Comparison of ENCODE assay signal across 12 cellular contexts in genomic region chr15:70867911-70868467, GRCh38. TPM values are rescaled to one million over a fixed set of nuclear protein-coding genes. Genes with fewer than 3 reads are reported as not detected.
DNase-seq lines count a peak whose midpoint lies in the region; ATAC-seq and TF ChIP-seq lines count a peak whose summit lies in the region.
"Had no signal": no experiment of that assay in that cellular context is flagged by ENCODE, and none has a peak within 500 bp of the region (broad histone marks: within the 10 kb centered on the region; RNA-seq: fewer than 3 reads in every experiment).

No MANE protein-coding gene starts in this region.

- no peak for TF ChIP-seq CTCF in fibroblast of villous mesenchyme (IDR thresholded peaks at IDR 0.05; ENCODE audit: insufficient read depth, low read depth, low read length)
- TF ChIP-seq CTCF in osteocyte (IDR thresholded peaks at IDR 0.05), result no peak

- H3K9me3 Mint-ChIP-seq in osteocyte (ENCODE audit: unreplicated experiment), result no peaks in the 10 kb centered on the region
- H3K9me3 Mint-ChIP-seq: activated T-cell treated with anti-CD3 and anti-CD28 coated beads, Interleukin-2, amount 50 U/mL, for 4 hours; stimulated activated memory B cell treated with anti-CD40 and anti-IgM and Interleukin-4, amounts not matched to agents 10 μg/mL and 1 μg/mL and 100 μg/mL, for 72 hours had no signal

- no peaks in the 10 kb centered on the region for H3K27me3 Mint-ChIP-seq in osteocyte (ENCODE audit: unreplicated experiment)

- H3K36me3 Mint-ChIP-seq in osteocyte (ENCODE audit: unreplicated experiment), result no peaks in the 10 kb centered on the region
- H3K36me3 Mint-ChIP-seq: stimulated activated memory B cell treated with anti-CD40 and anti-IgM and Interleukin-4, amounts not matched to agents 10 μg/mL and 1 μg/mL and 100 μg/mL, for 72 hours had no signal

- H3K27ac Mint-ChIP-seq in osteocyte (ENCODE audit: unreplicated experiment), result peak overlapping the region; percentile 92
- H3K27ac Mint-ChIP-seq: stimulated activated memory B cell treated with anti-CD40 and anti-IgM and Interleukin-4, amounts not matched to agents 10 μg/mL and 1 μg/mL and 100 μg/mL, for 72 hours had no signal

- peak overlapping the region; percentile 41 for H3K4me3 Mint-ChIP-seq in osteocyte (ENCODE audit: unreplicated experiment)
- H3K4me3 Mint-ChIP-seq: activated T-cell treated with anti-CD3 and anti-CD28 coated beads, Interleukin-2, amount 50 U/mL, for 4 hours; stimulated activated memory B cell treated with anti-CD40 and anti-IgM and Interleukin-4, amounts not matched to agents 10 μg/mL and 1 μg/mL and 100 μg/mL, for 72 hours had no signal

- H3K4me3 ChIP-seq in fibroblast of villous mesenchyme (ENCODE audit: low read depth, low read length), result no peak overlapping the region

- ATAC-seq in GM18498 (IDR thresholded peaks at IDR 0.05; ENCODE audit: unreplicated experiment), result no peak
- ATAC-seq: activated T-cell treated with anti-CD3 and anti-CD28 coated beads, Interleukin-2, amount 50 U/mL, for 4 hours; stimulated activated memory B cell treated with anti-CD40 and anti-IgM and Interleukin-4, amounts not matched to agents 10 μg/mL and 1 μg/mL and 100 μg/mL, for 72 hours had no signal

- peaks cover 60% of the 10 kb centered on the region for H3K4me1 Mint-ChIP-seq in osteocyte (ENCODE audit: unreplicated experiment)
- H3K4me1 Mint-ChIP-seq: stimulated activated memory B cell treated with anti-CD40 and anti-IgM and Interleukin-4, amounts not matched to agents 10 μg/mL and 1 μg/mL and 100 μg/mL, for 72 hours had no signal

- DNase-seq in AG08396 (ENCODE audit: low spot score) (peak; percentile 27), amniotic epithelial cell (ENCODE audit: low read depth) (peak; percentile 92), fibroblast of villous mesenchyme (ENCODE audit: low read depth) (peak; percentile 89), osteocyte (ENCODE audit: extremely low spot score, unreplicated experiment) (no peak), ACHN (no peak), cortex of kidney (lab: John Stamatoyannopoulos, UW) (no peak)
- DNase-seq in stimulated activated CD4-positive, alpha-beta T cell treated with anti-CD3 and anti-CD28 coated beads, Interleukin-2, amount 100 ng/mL, for 24 hours, result no peak
- DNase-seq: activated T-cell treated with anti-CD3 and anti-CD28 coated beads, Interleukin-2, amount 50 U/mL, for 4 hours; cerebellar nuclear complex; WERI-Rb-1 had no signal

- in situ Hi-C loops in ACHN (cut with HindIII; ENCODE audit: low pct_ligation_motif_present, low pct_unique_long_range_greater_than_20kb, low sequenced_read_pairs), result no loop called here

RNA-seq across cellular contexts. Expression of gene LARP6, which starts 14.0 kb away (rescaled TPM):
- total RNA-seq in fibroblast of villous mesenchyme, result 36.7 and 46.7 TPM in 2 replicates
- 119 and 123 TPM in 2 replicates for total RNA-seq in osteocyte

RNA-seq across cellular contexts. Expression of gene THAP10, which starts 24.2 kb away (rescaled TPM):
- 1.9 and 2.6 TPM in 2 replicates for total RNA-seq in fibroblast of villous mesenchyme
- total RNA-seq in osteocyte, result 1.5 and 1.7 TPM in 2 replicates
- total RNA-seq: activated T-cell treated with anti-CD3 and anti-CD28 coated beads, Interleukin-2, amount 50 U/mL, for 4 hours had no signal

RNA-seq across cellular contexts. Expression of gene LRRC49, which starts 24.6 kb away (rescaled TPM):
- total RNA-seq in fibroblast of villous mesenchyme, result 10.3 and 14.2 TPM in 2 replicates
- 8.9 and 12.5 TPM in 2 replicates for total RNA-seq in osteocyte
- total RNA-seq: activated T-cell treated with anti-CD3 and anti-CD28 coated beads, Interleukin-2, amount 50 U/mL, for 4 hours had no signal

Comparison
In these comparisons a context has a peak if more than half of its experiments do, and no peak if none do; other contexts are left out.
1. DNase-seq: peak in AG08396 (single experiment), amniotic epithelial cell (single experiment) and fibroblast of villous mesenchyme (single experiment); none in osteocyte (single experiment), ACHN (single experiment), cortex of kidney (single experiment) and stimulated activated CD4-positive, alpha-beta T cell treated with anti-CD3 and anti-CD28 coated beads, Interleukin-2, amount 100 ng/mL, for 24 hours (0 of 2).